Comparison of ENCODE assay signal across 26 cellular contexts in genomic region chr10:52030051-52030867, GRCh38.
A peak's percentile ranks its signal among the peaks of the same experiment; 100 is the strongest.
DNase-seq lines count a peak whose midpoint lies in the region; FAIRE-seq and TF ChIP-seq lines count a peak whose summit lies in the region.
"Had no signal": no experiment of that assay in that cellular context is flagged by ENCODE, and none has a peak within 500 bp of the region (broad histone marks: within the 10 kb centered on the region; RNA-seq: fewer than 3 reads in every experiment).

No MANE protein-coding gene starts in this region.

- H3K9ac ChIP-seq in GM23248 (no peak overlapping the region), H1 (replicated peaks in 1 of 4; ENCODE audit: extremely low read depth in 1 of 4, low read depth in 3 of 4, low read length in 3 of 4) (no peak overlapping the region), mesenchymal stem cell (ENCODE audit: low read length) (no peak overlapping the region), endodermal cell (ENCODE audit: extremely low read depth, low read length, poor library complexity, severe bottlenecking) (no peak overlapping the region)
- H3K9ac ChIP-seq: KMS-11 had no signal

- no peak overlapping the region for H3K56ac ChIP-seq in H1 (replicated peaks; ENCODE audit: insufficient read length, low read depth, low read length)

- H3K4me3 ChIP-seq in GM23248 = no peak overlapping the region
- no peak overlapping the region for H3K4me3 ChIP-seq in H1 (ENCODE audit: extremely low read depth in 1 of 4, insufficient read depth in 2 of 4, low read depth in 3 of 4, low read length in 4 of 4)
- H3K4me3 ChIP-seq in mesenchymal stem cell (ENCODE audit: insufficient read depth in 1 of 2, low read depth in 1 of 2, low read length in 2 of 2) = no peak overlapping the region
- no peak overlapping the region for H3K4me3 ChIP-seq in CD8-positive, alpha-beta memory T cell (ENCODE audit: low read length)
- H3K4me3 ChIP-seq in endodermal cell (ENCODE audit: low read length) = no peak overlapping the region
- H3K4me3 ChIP-seq: body of pancreas, pancreas had no signal

- H3F3A ChIP-seq in GM23248 (ENCODE audit: insufficient read depth) = no peaks in the 10 kb centered on the region; the same call in 1 of the 2 replicates

- H4K5ac ChIP-seq in H1 (ENCODE audit: insufficient read length, low read depth, low read length) = no peak overlapping the region

- 47 to 51% methylated on average over 6 of the region's 6 CpGs for WGBS in GM23248 (ENCODE audit: low coverage in 1 of 2, low lambda C conversion rate in 2 of 2, missing lambda C conversion rate in 2 of 2), 2 experiments
- WGBS in H1 (ENCODE audit: extremely low coverage in 1 of 2, insufficient coverage in 1 of 2, insufficient read length in 1 of 2, insufficient replicate concordance in 2 of 2, low coverage in 1 of 2, low lambda C conversion rate in 2 of 2, missing lambda C conversion rate in 1 of 2), 2 experiments = 64% methylated on average over 6 of the region's 6 CpGs; no CpG with 5 or more reads in 1 of the 2 experiments
- WGBS in mesenchymal stem cell = 53% methylated on average over 4 of the region's 6 CpGs
- WGBS in endodermal cell (ENCODE audit: insufficient coverage in 1 of 2, insufficient read length in 1 of 2), 2 experiments = 69 to 76% methylated on average over 5 to 6 of the region's 6 CpGs

- H2BK15ac ChIP-seq in H1 (ENCODE audit: low read length) (no peak overlapping the region), mesenchymal stem cell (ENCODE audit: low read depth, poor library complexity, severe bottlenecking) (no peak overlapping the region)

- DNase-seq in GM23248 (peak; percentile 66), OCI-M1 (lab: John Stamatoyannopoulos, UW) (peak; percentile 48), H1 (ENCODE audit: low read depth in 1 of 2, low spot score in 2 of 2) (no peak), mesenchymal stem cell (peak; percentile 67), NCI-H2171 treated with DMSO at 0.1 percent for 48 hours (lab: John Stamatoyannopoulos, UW) (no peak), NCI-H510A (lab: John Stamatoyannopoulos, UW) (no peak), endodermal cell (no peak)
- no peak for DNase-seq in CD8-positive, alpha-beta memory T cell
- DNase-seq: activated CD4-positive, alpha-beta T cell treated with anti-CD3 and anti-CD28 coated beads, Interleukin-2, amount 10 ng/mL, durations not matched to agents 7 days and 5 days; activated naive CD8-positive, alpha-beta T cell treated with anti-CD3 and anti-CD28 coated beads, Interleukin-2, amount 10 ng/mL, durations not matched to agents 7 days and 5 days; body of pancreas; glutamatergic neuron; MV-4-11; natural killer cell; NCI-H1694; NCI-H226; NCI-H82; pancreas; SHP77; T-cell had no signal

- H3K4me1 ChIP-seq in GM23248 (ENCODE audit: insufficient read depth) = peaks cover 20% of the 10 kb centered on the region
- peaks cover 0 to 21% (median 5%) of the 10 kb centered on the region in 4 experiments; a peak in 5 of 7 replicates for H3K4me1 ChIP-seq in H1 (replicated peaks in 1 of 4; ENCODE audit: control insufficient read depth in 3 of 4, insufficient read depth in 4 of 4, low read length in 3 of 4)
- H3K4me1 ChIP-seq in mesenchymal stem cell (ENCODE audit: control insufficient read depth, insufficient read depth, low read depth, low read length) = no peaks in the 10 kb centered on the region
- no peaks in the 10 kb centered on the region for H3K4me1 ChIP-seq in CD8-positive, alpha-beta memory T cell (ENCODE audit: insufficient read depth, low read length)
- H3K4me1 ChIP-seq in endodermal cell (ENCODE audit: control insufficient read depth, insufficient read depth, low read length) = no peaks in the 10 kb centered on the region
- H3K4me1 ChIP-seq: body of pancreas, pancreas had no signal

- H3K9me3 ChIP-seq in GM23248 (ENCODE audit: low read depth) = no peaks in the 10 kb centered on the region
- H3K9me3 ChIP-seq in H1 (ENCODE audit: insufficient read depth in 2 of 2, low read depth in 1 of 2, low read length in 1 of 2) = no peaks in the 10 kb centered on the region
- no peaks in the 10 kb centered on the region for H3K9me3 ChIP-seq in mesenchymal stem cell (ENCODE audit: control insufficient read depth, low read length)
- H3K9me3 ChIP-seq in CD8-positive, alpha-beta memory T cell (ENCODE audit: low read length) = no peaks in the 10 kb centered on the region
- H3K9me3 ChIP-seq in endodermal cell (ENCODE audit: control insufficient read depth, low read length) = no peaks in the 10 kb centered on the region
- H3K9me3 ChIP-seq: body of pancreas, pancreas had no signal

- H3K23ac ChIP-seq in H1 (ENCODE audit: insufficient read length) = no peak overlapping the region
- H3K23ac ChIP-seq in mesenchymal stem cell (ENCODE audit: low read length in 2 of 2) = no peak overlapping the region

- H3K27me3 Mint-ChIP-seq in CD8-positive, alpha-beta memory T cell = no peaks in the 10 kb centered on the region
- no peaks in the 10 kb centered on the region for H3K27me3 Mint-ChIP-seq in endodermal cell (ENCODE audit: insufficient read depth)
- H3K27me3 Mint-ChIP-seq: activated CD4-positive, alpha-beta T cell treated with anti-CD3 and anti-CD28 coated beads, Interleukin-2, amount 10 ng/mL, durations not matched to agents 7 days and 5 days; T-cell had no signal

- H4K91ac ChIP-seq in H1 (replicated peaks; ENCODE audit: insufficient read length, low read length) = no peak overlapping the region
- no peak overlapping the region for H4K91ac ChIP-seq in mesenchymal stem cell (ENCODE audit: low read length)

- H2AFZ ChIP-seq in GM23248 = no peak overlapping the region
- H2AFZ ChIP-seq in H1 (ENCODE audit: low read length) = no peak overlapping the region
- H2AFZ ChIP-seq in mesenchymal stem cell (ENCODE audit: low read depth, low read length) = no peak overlapping the region

- peak; percentile 71 for FAIRE-seq in H1 (lab: Jason Lieb, UNC)
- FAIRE-seq: colon, pancreas, TTC549 had no signal

- TF ChIP-seq CTCF in H1 (IDR thresholded peaks at IDR 0.05; ENCODE audit: control extremely low read depth in 1 of 3, insufficient read depth in 1 of 3, low read depth in 1 of 3, low read length in 3 of 3) = no peak
- TF ChIP-seq CTCF in endodermal cell (conservative IDR thresholded peaks at IDR 0.05) = no peak

- no peaks in the 10 kb centered on the region for H3K4me1 Mint-ChIP-seq in CD8-positive, alpha-beta memory T cell
- H3K4me1 Mint-ChIP-seq in endodermal cell = peaks cover 16% of the 10 kb centered on the region
- H3K4me1 Mint-ChIP-seq: activated CD4-positive, alpha-beta T cell treated with anti-CD3 and anti-CD28 coated beads, Interleukin-2, amount 10 ng/mL, durations not matched to agents 7 days and 5 days; activated naive CD8-positive, alpha-beta T cell treated with anti-CD3 and anti-CD28 coated beads, Interleukin-2, amount 10 ng/mL, durations not matched to agents 7 days and 5 days; natural killer cell; T-cell had no signal

- H2AK5ac ChIP-seq in H1 (ENCODE audit: low read depth, low read length) (no peak overlapping the region), mesenchymal stem cell (ENCODE audit: low read length, severe bottlenecking) (no peak overlapping the region)

- H2BK20ac ChIP-seq in H1 (ENCODE audit: low read length) = no peak overlapping the region

- H3K23me2 ChIP-seq in H1 (ENCODE audit: low read depth, low read length) = no peaks in the 10 kb centered on the region; the same call in 1 of the 2 replicates

- peak in 1 of 2 experiments; percentile 48; a peak in 1 of 3 replicates for TF ChIP-seq POLR2A in H1 (IDR thresholded peaks at IDR 0.05; ENCODE audit: control extremely low read depth in 1 of 2, low read depth in 2 of 2, low read length in 2 of 2)

- H3K18ac ChIP-seq in H1 (ENCODE audit: extremely low read depth, low read length) (no peak overlapping the region), mesenchymal stem cell (ENCODE audit: low read depth in 1 of 2, low read length in 2 of 2) (no peak overlapping the region)

- CTCF ChIA-PET in H1 (lab: Charles Lee; ENCODE audit: partially characterized antibody) = interaction anchor here (1.1 to 2.2 kb wide), 3 partner anchors 21 to 608 kb away, joined by 4 to 9 read pairs (median 4); no protein-coding TSS in a partner anchor
- CTCF ChIA-PET in CD8-positive, alpha-beta memory T cell (lab: Charles Lee) = no interaction called here

- no peaks in the 10 kb centered on the region for H3K36me3 Mint-ChIP-seq in CD8-positive, alpha-beta memory T cell
- peaks cover under 1% of the 10 kb centered on the region for H3K36me3 Mint-ChIP-seq in endodermal cell (ENCODE audit: low read depth)
- H3K36me3 Mint-ChIP-seq: activated naive CD8-positive, alpha-beta T cell treated with anti-CD3 and anti-CD28 coated beads, Interleukin-2, amount 10 ng/mL, durations not matched to agents 7 days and 5 days; mesothelial cell of epicardium; natural killer cell; T-cell had no signal

- H4K20me1 ChIP-seq in GM23248 (ENCODE audit: insufficient read depth) = no peaks in the 10 kb centered on the region
- peaks cover 0 to 2% of the 10 kb centered on the region in 2 experiments for H4K20me1 ChIP-seq in H1 (replicated peaks in 1 of 2; ENCODE audit: control insufficient read depth in 1 of 2, insufficient read depth in 2 of 2, low read length in 2 of 2)

- H3K14ac ChIP-seq in H1 (ENCODE audit: insufficient read length) (no peak overlapping the region), mesenchymal stem cell (ENCODE audit: low read length in 2 of 2) (no peak overlapping the region)

- POLR2A ChIA-PET in H1 (lab: Charles Lee; ENCODE audit: partially characterized antibody) = interaction anchor here (0.9 to 3.7 kb wide), 21 partner anchors 9 to 189 kb away, joined by 3 to 28 read pairs (median 5); no protein-coding TSS in a partner anchor
- POLR2A ChIA-PET in CD8-positive, alpha-beta memory T cell (lab: Charles Lee) = no interaction called here

- in situ Hi-C loops in GM23248 (cut with MboI) = no loop called here

- H3K36me3 ChIP-seq in GM23248 (ENCODE audit: low read depth) (no peaks in the 10 kb centered on the region), H1 (ENCODE audit: control insufficient read depth in 2 of 4, insufficient read depth in 4 of 4, low read length in 3 of 4) (peaks cover 0 to 43% (median 16%) of the 10 kb centered on the region in 4 experiments; a peak in 5 of 8 replicates), mesenchymal stem cell (ENCODE audit: control insufficient read depth in 1 of 2, insufficient read depth in 2 of 2, low read depth in 1 of 2, low read length in 2 of 2) (no peaks in the 10 kb centered on the region), endodermal cell (ENCODE audit: control insufficient read depth, insufficient read depth, low read length) (no peaks in the 10 kb centered on the region)
- H3K36me3 ChIP-seq in CD8-positive, alpha-beta memory T cell (ENCODE audit: insufficient read depth, low read length) = no peaks in the 10 kb centered on the region
- H3K36me3 ChIP-seq: pancreas had no signal

- H2BK120ac ChIP-seq in H1 (replicated peaks; ENCODE audit: low read depth, low read length) = no peak overlapping the region
- no peak overlapping the region for H2BK120ac ChIP-seq in mesenchymal stem cell (ENCODE audit: low read depth, low read length)

- peaks cover 0 to 3% (median 0%) of the 10 kb centered on the region in 5 donors for H3K9me3 Mint-ChIP-seq in CD8-positive, alpha-beta memory T cell
- peaks cover 7% of the 10 kb centered on the region for H3K9me3 Mint-ChIP-seq in endodermal cell
- H3K9me3 Mint-ChIP-seq: activated CD4-positive, alpha-beta T cell treated with anti-CD3 and anti-CD28 coated beads, Interleukin-2, amount 10 ng/mL, durations not matched to agents 7 days and 5 days; activated naive CD8-positive, alpha-beta T cell treated with anti-CD3 and anti-CD28 coated beads, Interleukin-2, amount 10 ng/mL, durations not matched to agents 7 days and 5 days; activated T-helper 2 cell treated with anti-CD3 and anti-CD28 coated beads, Interferon-gamma antibody, Interleukin-2, Interleukin-4, amounts not matched to agents 10 μg/mL and 5 μg/mL and 100 μg/mL, durations not matched to agents 14 hours and 24 hours and 36 hours; T-cell had no signal

- no peak overlapping the region for H3K4me3 Mint-ChIP-seq in CD8-positive, alpha-beta memory T cell
- H3K4me3 Mint-ChIP-seq in endodermal cell = no peak overlapping the region
- H3K4me3 Mint-ChIP-seq: activated CD4-positive, alpha-beta T cell treated with anti-CD3 and anti-CD28 coated beads, Interleukin-2, amount 10 ng/mL, durations not matched to agents 7 days and 5 days; activated naive CD8-positive, alpha-beta T cell treated with anti-CD3 and anti-CD28 coated beads, Interleukin-2, amount 10 ng/mL, durations not matched to agents 7 days and 5 days; mesothelial cell of epicardium; natural killer cell; T-cell had no signal

- H3K4me2 ChIP-seq in GM23248 (ENCODE audit: unreplicated experiment) (no peak overlapping the region), H1 (ENCODE audit: insufficient read depth in 1 of 2, low read depth in 2 of 2, low read length in 2 of 2) (no peak overlapping the region), mesenchymal stem cell (ENCODE audit: low read length, poor library complexity, severe bottlenecking) (no peak overlapping the region)
- H3K4me2 ChIP-seq: KMS-11 had no signal

- no peak overlapping the region for H2BK12ac ChIP-seq in H1 (ENCODE audit: low read depth, low read length)
- H2BK12ac ChIP-seq in mesenchymal stem cell (ENCODE audit: low read length in 2 of 2) = no peak overlapping the region

- H3K79me2 ChIP-seq in GM23248 (ENCODE audit: insufficient read depth) (no peaks in the 10 kb centered on the region), H1 (ENCODE audit: control insufficient read depth in 1 of 2, insufficient read depth in 2 of 2, low read length in 2 of 2) (peaks cover 0 to 8% of the 10 kb centered on the region in 2 experiments; a peak in 2 of 4 replicates)

- no peak overlapping the region for H3K27ac Mint-ChIP-seq in CD8-positive, alpha-beta memory T cell
- H3K27ac Mint-ChIP-seq in endodermal cell = no peak overlapping the region
- H3K27ac Mint-ChIP-seq: activated CD4-positive, alpha-beta T cell treated with anti-CD3 and anti-CD28 coated beads, Interleukin-2, amount 10 ng/mL, durations not matched to agents 7 days and 5 days; activated naive CD8-positive, alpha-beta T cell treated with anti-CD3 and anti-CD28 coated beads, Interleukin-2, amount 10 ng/mL, durations not matched to agents 7 days and 5 days; activated T-helper 2 cell treated with anti-CD3 and anti-CD28 coated beads, Interferon-gamma antibody, Interleukin-2, Interleukin-4, amounts not matched to agents 10 μg/mL and 5 μg/mL and 100 μg/mL, durations not matched to agents 14 hours and 24 hours and 36 hours; mesothelial cell of epicardium; natural killer cell; T-cell had no signal

- H3K27ac ChIP-seq in GM23248 (no peak overlapping the region), H1 (ENCODE audit: low read depth, low read length) (no peak overlapping the region), mesenchymal stem cell (ENCODE audit: low read length, poor library complexity, severe bottlenecking) (no peak overlapping the region), endodermal cell (ENCODE audit: low read depth, low read length) (no peak overlapping the region)
- H3K27ac ChIP-seq in CD8-positive, alpha-beta memory T cell (ENCODE audit: low read depth, low read length) = no peak overlapping the region
- H3K27ac ChIP-seq: body of pancreas, C4-2B, KMS-11, pancreas had no signal

- no peak for TF ChIP-seq EP300 in H1 (IDR thresholded peaks at IDR 0.05; ENCODE audit: borderline replicate concordance in 1 of 2, low read depth in 2 of 2, low read length in 2 of 2)

- no peak for TF ChIP-seq RAD21 in H1 (IDR thresholded peaks at IDR 0.05 in 1 of 2, conservative IDR thresholded peaks at IDR 0.05 in 1 of 2; ENCODE audit: low read depth in 2 of 2, low read length in 2 of 2)

- H3K4ac ChIP-seq in H1 (replicated peaks; ENCODE audit: insufficient read length, low read depth, low read length) (no peak overlapping the region), mesenchymal stem cell (ENCODE audit: low read depth in 1 of 2, low read length in 2 of 2) (no peak overlapping the region)

- no peaks in the 10 kb centered on the region for H3K27me3 ChIP-seq in GM23248 (replicated peaks; ENCODE audit: insufficient read depth)
- no peaks in the 10 kb centered on the region for H3K27me3 ChIP-seq in H1 (replicated peaks in 1 of 4; ENCODE audit: control insufficient read depth in 3 of 4, extremely low read depth in 1 of 4, insufficient read depth in 3 of 4, low read length in 3 of 4)
- no peaks in the 10 kb centered on the region for H3K27me3 ChIP-seq in mesenchymal stem cell (ENCODE audit: control insufficient read depth in 1 of 2, insufficient read depth in 1 of 2, low read length in 2 of 2)
- no peaks in the 10 kb centered on the region for H3K27me3 ChIP-seq in CD8-positive, alpha-beta memory T cell (ENCODE audit: insufficient read depth, low read length, poor library complexity, severe bottlenecking)
- no peaks in the 10 kb centered on the region for H3K27me3 ChIP-seq in endodermal cell (ENCODE audit: control insufficient read depth, insufficient read depth, low read length, poor library complexity, severe bottlenecking)
- H3K27me3 ChIP-seq: body of pancreas, pancreas had no signal

- H4K8ac ChIP-seq in H1 (ENCODE audit: extremely low read depth, insufficient read depth, low read length) = no peak overlapping the region
- H4K8ac ChIP-seq in mesenchymal stem cell (ENCODE audit: low read length) = no peak overlapping the region

- H3K9me2 ChIP-seq in GM23248 (ENCODE audit: insufficient read depth) = no peaks in the 10 kb centered on the region

- H2BK5ac ChIP-seq in H1 (ENCODE audit: low read depth, low read length) (no peak overlapping the region), mesenchymal stem cell (ENCODE audit: low read depth, low read length, poor library complexity, severe bottlenecking) (no peak overlapping the region)

- H3K79me1 ChIP-seq in H1 (ENCODE audit: low read depth, low read length) = no peaks in the 10 kb centered on the region
- H3K79me1 ChIP-seq in mesenchymal stem cell (replicated peaks; ENCODE audit: low read length, poor library complexity, severe bottlenecking) = no peaks in the 10 kb centered on the region

Comparison
In these comparisons a context has a peak if more than half of its experiments do, and no peak if none do; other contexts are left out.
1. DNase-seq: peak in GM23248 (single experiment), OCI-M1 (single experiment) and mesenchymal stem cell (single experiment); none in H1 (0 of 2), NCI-H2171 treated with DMSO at 0.1 percent for 48 hours (single experiment), CD8-positive, alpha-beta memory T cell (0 of 5), NCI-H510A (single experiment) and endodermal cell (single experiment).